In the genomic region with DNA sequence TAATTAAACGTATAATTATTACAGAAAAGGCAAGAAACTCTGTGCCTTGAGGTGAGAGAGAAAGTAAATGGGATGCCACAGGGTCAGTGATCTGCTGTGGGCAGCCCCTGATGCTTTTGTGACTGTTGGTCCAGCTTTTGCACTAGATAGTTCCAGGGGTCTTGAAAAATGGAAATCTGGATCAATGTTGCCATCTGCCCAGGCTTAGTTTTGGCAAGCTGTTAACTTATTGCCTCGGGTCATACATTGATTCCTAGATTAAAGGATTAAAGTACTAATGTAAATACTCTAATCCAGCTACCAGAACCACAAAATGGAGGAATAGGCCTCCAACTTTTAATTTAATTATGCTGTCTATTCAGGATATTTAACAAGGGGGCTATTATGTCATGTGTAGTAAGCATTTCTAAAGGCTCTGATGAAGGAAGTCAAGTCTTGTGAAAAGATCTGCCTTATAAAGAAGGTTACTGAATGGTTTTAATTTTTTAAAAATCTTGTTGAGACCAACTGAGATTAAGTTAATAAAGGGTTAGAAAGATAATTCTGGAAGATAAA, we compare ENCODE assay signal across 25 cellular contexts.
"Had no signal": no experiment of that assay in that cellular context is flagged by ENCODE, and none has a peak within 500 bp of the region (broad histone marks: within the 10 kb centered on the region; RNA-seq: fewer than 3 reads in every experiment).

No MANE protein-coding gene starts in this region.

- H3K4me1 ChIP-seq: gastroesophageal sphincter, pancreas, prostate gland, sigmoid colon, suprapubic skin, tibial artery had no signal

- H3K4me3 ChIP-seq: gastroesophageal sphincter, pancreas, prostate gland, sigmoid colon, suprapubic skin, tibial artery had no signal

- H3K36me3 ChIP-seq: gastroesophageal sphincter, pancreas, prostate gland, sigmoid colon, suprapubic skin, tibial artery had no signal

- H3K9me3 ChIP-seq: gastroesophageal sphincter, pancreas, prostate gland, sigmoid colon, suprapubic skin, tibial artery had no signal

- H3K27me3 ChIP-seq: gastroesophageal sphincter, pancreas, sigmoid colon, suprapubic skin, tibial artery had no signal

- FAIRE-seq: kidney, pancreas, small intestine had no signal

- H3K27ac ChIP-seq: gastroesophageal sphincter, pancreas, prostate gland, sigmoid colon, suprapubic skin, tibial artery had no signal

- DNase-seq: activated CD4-positive, alpha-beta memory T cell treated with anti-CD3 and anti-CD28 coated beads, Interleukin-2, amount 10 ng/mL, durations not matched to agents 7 days and 5 days; activated CD4-positive, alpha-beta T cell treated with anti-CD3 and anti-CD28 coated beads for 1 hour; activated CD4-positive, alpha-beta T cell treated with anti-CD3 and anti-CD28 coated beads, Interleukin-2, amount 10 ng/mL, durations not matched to agents 7 days and 5 days; activated T-cell treated with anti-CD3 and anti-CD28 coated beads, Interleukin-2, amount 50 U/mL, for 4 hours; aorta; caudate nucleus; cortex of kidney; effector memory CD8-positive, alpha-beta T cell; head of caudate nucleus; immature natural killer cell; kidney; left colon; midbrain; naive thymus-derived CD4-positive, alpha-beta T cell; nucleus accumbens; pancreas; sigmoid colon; small intestine; stimulated activated CD4-positive, alpha-beta T cell treated with anti-CD3 and anti-CD28 coated beads, Interleukin-1b, Interleukin-23, amount 100 ng/mL, for 48 hours; stimulated activated naive B cell treated with anti-CD40 and anti-IgM and Interleukin-4, amounts not matched to agents 10 μg/mL and 1 μg/mL and 100 μg/mL, for 72 hours; T-helper 2 cell; tibial artery had no signal
